In the genomic region with DNA sequence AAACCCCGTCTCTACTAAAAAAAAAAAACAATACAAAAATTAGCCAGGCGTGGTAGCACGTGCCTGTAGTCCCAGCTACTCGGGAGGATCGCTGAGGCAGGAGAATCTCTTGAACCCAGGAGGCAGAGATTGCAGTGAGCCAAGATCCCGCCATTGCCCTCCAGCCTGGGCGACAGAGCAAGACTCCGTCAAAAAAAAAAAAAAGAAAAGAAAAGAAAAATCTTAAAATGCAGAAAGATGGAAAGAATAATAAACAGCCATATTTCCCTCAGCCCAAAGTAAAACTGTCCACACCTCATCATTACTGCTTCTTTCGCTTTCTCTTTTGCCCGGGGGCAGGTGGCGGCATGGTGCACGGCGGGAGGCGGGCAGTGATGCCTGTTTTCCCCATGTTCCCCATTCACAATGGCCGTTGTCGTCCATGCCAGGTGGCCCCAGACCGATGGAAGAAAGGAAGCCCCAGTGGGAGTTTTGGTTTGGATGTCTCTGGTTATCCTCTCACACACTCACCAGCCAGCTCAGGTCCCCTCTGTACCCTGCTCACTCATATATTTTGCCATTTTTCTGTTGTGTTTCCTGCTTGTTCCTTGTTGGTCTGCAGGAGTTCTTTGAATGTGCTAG, we compare ENCODE assay signal across 8 cellular contexts. TPM values are rescaled to one million over a fixed set of nuclear protein-coding genes. Genes with fewer than 3 reads are reported as not detected.
DNase-seq lines count a peak whose midpoint lies in the region; ATAC-seq, FAIRE-seq and TF ChIP-seq lines count a peak whose summit lies in the region.

No MANE protein-coding gene starts in this region.

- TF ChIP-seq POLR2A in HepG2 (IDR thresholded peaks at IDR 0.05; ENCODE audit: insufficient read depth in 1 of 2, low read depth in 2 of 2, low read length in 2 of 2) (no peak), upper lobe of left lung (IDR thresholded peaks at IDR 0.05) (no peak), prostate gland (IDR thresholded peaks at IDR 0.05) (no peak)

- no peak for TF ChIP-seq RAD21 in HepG2 (CRISPR knock-in tag; IDR thresholded peaks at IDR 0.05)

- in situ Hi-C loops in HepG2 (cut with HindIII; ENCODE audit: extremely low pct_ligation_motif_present, low pct_unique_long_range_greater_than_20kb) = no loop called here

- DNase-seq in NCI-H748 (lab: John Stamatoyannopoulos, UW; ENCODE audit: unreplicated experiment) (peak; percentile 64), NCI-H748 treated with DMSO at 0.1 percent for 48 hours (lab: John Stamatoyannopoulos, UW) (no peak), HepG2 (ENCODE audit: low spot score) (no peak), upper lobe of left lung (no peak), ureter (ENCODE audit: low spot score) (no peak), prostate gland (ENCODE audit: low spot score) (no peak), HT-29 (ENCODE audit: low spot score) (no peak)
- DNase-seq in activated CD4-positive, alpha-beta memory T cell treated with anti-CD3 and anti-CD28 coated beads for 36 hours = peak; percentile 67

- H3K79me2 ChIP-seq in HepG2 (ENCODE audit: insufficient read depth, low read length) = no peaks in the 10 kb centered on the region

- H3K27ac ChIP-seq in HepG2 (ENCODE audit: extremely low read length, insufficient read depth, low read length) (no peak overlapping the region), upper lobe of left lung (no peak overlapping the region), prostate gland (no peak overlapping the region)

- H3K4me1 ChIP-seq in HepG2 (ENCODE audit: insufficient read depth, low read length) (peaks cover 14% of the 10 kb centered on the region), upper lobe of left lung (no peaks in the 10 kb centered on the region), prostate gland (replicated peaks) (no peaks in the 10 kb centered on the region)

- TF ChIP-seq CTCF in HepG2 (CRISPR knock-in tag; IDR thresholded peaks at IDR 0.05) (no peak), upper lobe of left lung (IDR thresholded peaks at IDR 0.05) (no peak), prostate gland (IDR thresholded peaks at IDR 0.05) (no peak)

- peak overlapping the region; percentile 78 for H3K4me3 Mint-ChIP-seq in activated CD4-positive, alpha-beta memory T cell treated with anti-CD3 and anti-CD28 coated beads for 36 hours

- peak overlapping the region; percentile 24; the same call in 1 of the 2 replicates for H3K4me2 ChIP-seq in HepG2 (ENCODE audit: low read depth, low read length)

- H3K27me3 ChIP-seq in HepG2 (ENCODE audit: control insufficient read depth in 1 of 2, insufficient read depth in 2 of 2, low read length in 2 of 2) (peaks cover 3 to 13% of the 10 kb centered on the region in 2 experiments; a peak in 4 of 5 replicates), upper lobe of left lung (no peaks in the 10 kb centered on the region), prostate gland (replicated peaks; ENCODE audit: insufficient read depth) (no peaks in the 10 kb centered on the region)

- CTCF ChIA-PET in activated CD4-positive, alpha-beta memory T cell treated with anti-CD3 and anti-CD28 coated beads for 36 hours (lab: Charles Lee) = interaction anchor here (0.7 kb wide), 1 partner anchor 132 kb away, joined by 3 read pairs; no protein-coding TSS in a partner anchor
- CTCF ChIA-PET in HepG2 (lab: Yijun Ruan, JAX; ENCODE audit: low intra/inter-chr PET ratio, low total read pairs) = no interaction called here

- no peak overlapping the region for H3K9ac ChIP-seq in HepG2 (ENCODE audit: insufficient read depth, low read depth, low read length)

- H3K4me3 ChIP-seq in HepG2 (replicated peaks in 1 of 3; ENCODE audit: insufficient read depth in 1 of 3, low read depth in 2 of 3, low read length in 3 of 3) (no peak overlapping the region), upper lobe of left lung (peak overlapping the region in 3 of 4 donors; percentile 2 to 27 (median 6)), prostate gland (no peak overlapping the region)

- no peaks in the 10 kb centered on the region for H3K36me3 Mint-ChIP-seq in activated CD4-positive, alpha-beta memory T cell treated with anti-CD3 and anti-CD28 coated beads for 36 hours

- no peaks in the 10 kb centered on the region for H3K9me3 Mint-ChIP-seq in activated CD4-positive, alpha-beta memory T cell treated with anti-CD3 and anti-CD28 coated beads for 36 hours

- FAIRE-seq in HepG2 (lab: Jason Lieb, UNC) = no peak

- no TSS peak for BruUV-seq in HepG2 (replicated peaks; lab: Mats Ljungman, UMichigan)

- H3K4me1 Mint-ChIP-seq in activated CD4-positive, alpha-beta memory T cell treated with anti-CD3 and anti-CD28 coated beads for 36 hours (ENCODE audit: low read depth) = peaks cover 9% of the 10 kb centered on the region

- H3K9me3 ChIP-seq in HepG2 (ENCODE audit: low read length) (no peaks in the 10 kb centered on the region), upper lobe of left lung (no peaks in the 10 kb centered on the region), prostate gland (no peaks in the 10 kb centered on the region)

- WGBS in HepG2 (ENCODE audit: low lambda C conversion rate) = 45% methylated on average over 17 of the region's 17 CpGs
- 50 to 64% methylated on average over 17 of the region's 17 CpGs for WGBS in upper lobe of left lung, 2 donors
- 67% methylated on average over 17 of the region's 17 CpGs for WGBS in prostate gland

- H3K36me3 ChIP-seq in HepG2 (replicated peaks in 1 of 2; ENCODE audit: control insufficient read depth in 1 of 2, insufficient read depth in 2 of 2, low read length in 2 of 2) (no peaks in the 10 kb centered on the region), upper lobe of left lung (no peaks in the 10 kb centered on the region), prostate gland (no peaks in the 10 kb centered on the region)

- ATAC-seq in HepG2 = no peak
- no peak for ATAC-seq in upper lobe of left lung (ENCODE audit: low FRiP score in 2 of 2)

- no peak overlapping the region for H2AFZ ChIP-seq in HepG2 (ENCODE audit: low read length)

- no peaks in the 10 kb centered on the region for H4K20me1 ChIP-seq in HepG2 (ENCODE audit: insufficient read depth, low read length)

- no peaks in the 10 kb centered on the region for H3K27me3 Mint-ChIP-seq in activated CD4-positive, alpha-beta memory T cell treated with anti-CD3 and anti-CD28 coated beads for 36 hours

- TF ChIP-seq EP300 in HepG2 (IDR thresholded peaks at IDR 0.05; ENCODE audit: low read depth in 2 of 2, low read length in 2 of 2) (no peak), HepG2 (CRISPR knock-in tag; IDR thresholded peaks at IDR 0.05; ENCODE audit: borderline replicate concordance) (no peak), upper lobe of left lung (IDR thresholded peaks at IDR 0.05) (no peak)

- peak overlapping the region; percentile 85 for H3K27ac Mint-ChIP-seq in activated CD4-positive, alpha-beta memory T cell treated with anti-CD3 and anti-CD28 coated beads for 36 hours

- intact Hi-C loops in activated CD4-positive, alpha-beta memory T cell treated with anti-CD3 and anti-CD28 coated beads for 36 hours (cut with micrococcal nuclease) = loop anchor here (2.0 kb wide), 1 partner anchor 38 kb away; a partner anchor contains a TSS
- intact Hi-C loops in HepG2 (cut with micrococcal nuclease; ENCODE audit: unreplicated experiment) (no loop called here), prostate gland (cut with DNase I) (no loop called here)

- POLR2A ChIA-PET in activated CD4-positive, alpha-beta memory T cell treated with anti-CD3 and anti-CD28 coated beads for 36 hours (lab: Charles Lee) = no interaction called here
- POLR2A ChIA-PET in HepG2 (lab: Yijun Ruan, JAX) = no interaction called here

RNA-seq across cellular contexts. Expression of a gene that starts 37.0 kb away (rescaled TPM):
- 10 to 100 TPM; 38.3 to 41.1 TPM for total RNA-seq in activated CD4-positive, alpha-beta memory T cell treated with anti-CD3 and anti-CD28 coated beads for 36 hours
- 16.4 and 31.7 TPM in 2 replicates for total RNA-seq in HepG2 (2016; rRNA removed; fragmentation: Illumina TruSeq; extraction: Trizol)
- 38.2 and 45.8 TPM in 2 replicates for total RNA-seq in HepG2 (2016; cell fraction: cytosol; rRNA removed; fragmentation: Illumina TruSeq; extraction: Trizol; ENCODE audit: low read depth)
- 16.3 and 32.5 TPM in 2 replicates for total RNA-seq in HepG2 (2016; cell fraction: insoluble cytoplasmic fraction; rRNA removed; fragmentation: Illumina TruSeq; extraction: Trizol)
- 31.0 and 42.8 TPM in 2 replicates for total RNA-seq in HepG2 (2016; cell fraction: membrane; rRNA removed; fragmentation: Illumina TruSeq; extraction: Trizol)
- 15.8 and 21.7 TPM in 2 replicates for total RNA-seq in HepG2 (2016; cell fraction: nucleus; rRNA removed; fragmentation: Illumina TruSeq; extraction: Trizol)
- polyA plus RNA-seq in HepG2 (2011; rRNA removed) = 43.6 and 61.4 TPM in 2 replicates
- polyA plus RNA-seq in HepG2 (2011; cell fraction: cytosol; rRNA removed) = 54.3 and 73.8 TPM in 2 replicates
- 36.9 and 41.0 TPM in 2 replicates for polyA plus RNA-seq in HepG2 (2011; cell fraction: nucleus; rRNA removed)
- 38.0 and 42.3 TPM in 2 replicates for polyA plus RNA-seq in HepG2 (2012)
- 46.1 and 58.0 TPM in 2 replicates for polyA plus RNA-seq in HepG2 (2016; cell fraction: cytosol; fragmentation: Illumina TruSeq; extraction: Trizol; ENCODE audit: low read depth)
- polyA plus RNA-seq in HepG2 (2016; cell fraction: insoluble cytoplasmic fraction; fragmentation: Illumina TruSeq; extraction: Trizol; ENCODE audit: low read depth) = 24.1 and 25.5 TPM in 2 replicates
- polyA plus RNA-seq in HepG2 (2016; cell fraction: membrane; fragmentation: Illumina TruSeq; extraction: Trizol; ENCODE audit: low read depth) = 38.1 and 45.2 TPM in 2 replicates
- polyA plus RNA-seq in HepG2 (2016; cell fraction: nucleus; fragmentation: Illumina TruSeq; extraction: Trizol; ENCODE audit: insufficient read depth, low read depth) = 39.8 and 40.0 TPM in 2 replicates
- polyA minus RNA-seq in HepG2 (2011; rRNA and poly(A)+ RNA removed; ENCODE audit: low replicate concordance) = 51.2 and 54.0 TPM in 2 replicates
- 20.3 and 22.0 TPM in 2 replicates for polyA minus RNA-seq in HepG2 (2011; cell fraction: cytosol; rRNA and poly(A)+ RNA removed)
- polyA minus RNA-seq in HepG2 (2011; cell fraction: nucleus; rRNA and poly(A)+ RNA removed) = 6.6 and 8.5 TPM in 2 replicates
- total RNA-seq in upper lobe of left lung = 10 to 100 TPM; 16.6 to 44.9 (median 32.2) TPM
- total RNA-seq in ureter = 53.6 TPM
- total RNA-seq in prostate gland = 100 to 1,000 TPM in 1 of 2 donors, 10 to 100 TPM in 1; 67.0 to 145 TPM
- 64.4 and 78.5 TPM in 2 replicates for total RNA-seq in HT-29 (2014; rRNA removed; shearing (Covaris generic))

RNA-seq across cellular contexts. Expression of a gene that starts 52.8 kb away (rescaled TPM):
- 10 to 100 TPM; 10.5 to 11.0 TPM for total RNA-seq in activated CD4-positive, alpha-beta memory T cell treated with anti-CD3 and anti-CD28 coated beads for 36 hours
- total RNA-seq in HepG2 (2016; rRNA removed; fragmentation: Illumina TruSeq; extraction: Trizol) (5.1 and 5.2 TPM in 2 replicates), upper lobe of left lung (10 to 100 TPM; 33.8 to 76.6 (median 41.2) TPM), ureter (117 TPM), prostate gland (10 to 100 TPM; 69.2 to 71.0 TPM)
- total RNA-seq in HepG2 (2016; cell fraction: cytosol; rRNA removed; fragmentation: Illumina TruSeq; extraction: Trizol; ENCODE audit: low read depth) = 2.6 and 3.4 TPM in 2 replicates
- total RNA-seq in HepG2 (2016; cell fraction: insoluble cytoplasmic fraction; rRNA removed; fragmentation: Illumina TruSeq; extraction: Trizol) = 5.2 and 5.4 TPM in 2 replicates
- 4.3 and 5.6 TPM in 2 replicates for total RNA-seq in HepG2 (2016; cell fraction: membrane; rRNA removed; fragmentation: Illumina TruSeq; extraction: Trizol)
- 7.2 and 9.2 TPM in 2 replicates for total RNA-seq in HepG2 (2016; cell fraction: nucleus; rRNA removed; fragmentation: Illumina TruSeq; extraction: Trizol)
- polyA plus RNA-seq in HepG2 (2011; rRNA removed) = 3.4 and 3.9 TPM in 2 replicates
- polyA plus RNA-seq in HepG2 (2011; cell fraction: cytosol; rRNA removed) = 1.9 and 2.7 TPM in 2 replicates
- 15.5 and 22.7 TPM in 2 replicates for polyA plus RNA-seq in HepG2 (2011; cell fraction: nucleus; rRNA removed)
- 6.0 and 9.1 TPM in 2 replicates for polyA plus RNA-seq in HepG2 (2012)
- 3.8 and 4.7 TPM in 2 replicates for polyA plus RNA-seq in HepG2 (2016; cell fraction: cytosol; fragmentation: Illumina TruSeq; extraction: Trizol; ENCODE audit: low read depth)
- 8.3 and 10.1 TPM in 2 replicates for polyA plus RNA-seq in HepG2 (2016; cell fraction: insoluble cytoplasmic fraction; fragmentation: Illumina TruSeq; extraction: Trizol; ENCODE audit: low read depth)
- polyA plus RNA-seq in HepG2 (2016; cell fraction: membrane; fragmentation: Illumina TruSeq; extraction: Trizol; ENCODE audit: low read depth) = 5.1 and 5.2 TPM in 2 replicates
- 24.6 and 26.3 TPM in 2 replicates for polyA plus RNA-seq in HepG2 (2016; cell fraction: nucleus; fragmentation: Illumina TruSeq; extraction: Trizol; ENCODE audit: insufficient read depth, low read depth)
- 7.4 and 12.2 TPM in 2 replicates for polyA minus RNA-seq in HepG2 (2011; rRNA and poly(A)+ RNA removed; ENCODE audit: low replicate concordance)
- 6.2 and 6.7 TPM in 2 replicates for polyA minus RNA-seq in HepG2 (2011; cell fraction: cytosol; rRNA and poly(A)+ RNA removed)
- polyA minus RNA-seq in HepG2 (2011; cell fraction: nucleus; rRNA and poly(A)+ RNA removed) = 9.0 and 12.1 TPM in 2 replicates
- total RNA-seq in HT-29 (2014; rRNA removed; shearing (Covaris generic)) = 35.4 and 37.8 TPM in 2 replicates

Comparison
In these comparisons a context has a peak if more than half of its experiments do, and no peak if none do; other contexts are left out.
1. DNase-seq: peak in NCI-H748 (single experiment) and activated CD4-positive, alpha-beta memory T cell treated with anti-CD3 and anti-CD28 coated beads for 36 hours (single experiment); none in NCI-H748 treated with DMSO at 0.1 percent for 48 hours (single experiment), HepG2 (single experiment), upper lobe of left lung (0 of 2), ureter (single experiment), prostate gland (single experiment) and HT-29 (single experiment).
2. H3K4me3 ChIP-seq: peak in upper lobe of left lung (3 of 4); none in HepG2 (0 of 3) and prostate gland (0 of 2).